In genomic region chr13:91347212-91347995, GRCh38 we compare ENCODE assay signal across 8 cellular contexts. TPM values are rescaled to one million over a fixed set of nuclear protein-coding genes. Genes with fewer than 3 reads are reported as not detected.
DNase-seq lines count a peak whose midpoint lies in the region; ATAC-seq and TF ChIP-seq lines count a peak whose summit lies in the region.

TSS of gene MIR17HG (plus strand) at chr13:91347687.

- peaks cover 38% of the 10 kb centered on the region for H3K4me1 ChIP-seq in left ventricle myocardium inferior
- H3K4me1 ChIP-seq in prostate gland (replicated peaks): no peaks in the 10 kb centered on the region

- H3K36me3 Mint-ChIP-seq in T-helper 1 cell treated with Interleukin-12 subunit alpha and Interleukin-12 subunit beta and Interleukin-4 antibody, amounts not matched to agents 30 μg/mL and 1 μg/mL, for 36 hours (ENCODE audit: low read depth): peaks cover 28% of the 10 kb centered on the region

- peak within 1 kb of the TSS; percentile 92 for H3K4me3 Mint-ChIP-seq in T-helper 1 cell treated with Interleukin-12 subunit alpha and Interleukin-12 subunit beta and Interleukin-4 antibody, amounts not matched to agents 30 μg/mL and 1 μg/mL, for 36 hours

- no peaks in the 10 kb centered on the region for H3K9me3 Mint-ChIP-seq in T-helper 1 cell treated with Interleukin-12 subunit alpha and Interleukin-12 subunit beta and Interleukin-4 antibody, amounts not matched to agents 30 μg/mL and 1 μg/mL, for 36 hours

- H3K27ac Mint-ChIP-seq in T-helper 1 cell treated with Interleukin-12 subunit alpha and Interleukin-12 subunit beta and Interleukin-4 antibody, amounts not matched to agents 30 μg/mL and 1 μg/mL, for 36 hours: peak within 1 kb of the TSS; percentile 96

- TF ChIP-seq POLR2A in prostate gland (IDR thresholded peaks at IDR 0.05): peak; percentile 76

- DNase-seq in NCI-H1694 (lab: John Stamatoyannopoulos, UW): peak; percentile 76
- peak; percentile 79 for DNase-seq in amniotic epithelial cell (ENCODE audit: low read depth)
- peak; percentile 90 for DNase-seq in left ventricle myocardium inferior
- DNase-seq in prostate gland (ENCODE audit: low spot score): peak; percentile 90
- peak; percentile 91 for DNase-seq in ureter (ENCODE audit: low spot score)

- H3K27me3 Mint-ChIP-seq in T-helper 1 cell treated with Interleukin-12 subunit alpha and Interleukin-12 subunit beta and Interleukin-4 antibody, amounts not matched to agents 30 μg/mL and 1 μg/mL, for 36 hours (ENCODE audit: low read depth): no peaks in the 10 kb centered on the region

- H3K4me1 Mint-ChIP-seq in T-helper 1 cell treated with Interleukin-12 subunit alpha and Interleukin-12 subunit beta and Interleukin-4 antibody, amounts not matched to agents 30 μg/mL and 1 μg/mL, for 36 hours (ENCODE audit: low read depth): peaks cover 48% of the 10 kb centered on the region

- H3K36me3 ChIP-seq in left ventricle myocardium inferior: peaks cover 21% of the 10 kb centered on the region
- H3K36me3 ChIP-seq in prostate gland: no peaks in the 10 kb centered on the region

- ATAC-seq in GM18499 (IDR thresholded peaks at IDR 0.05; ENCODE audit: insufficient read depth, unreplicated experiment) (peak; percentile 40), HG02885 (IDR thresholded peaks at IDR 0.05; ENCODE audit: poor library complexity, unreplicated experiment) (peak; percentile 59)

- H3K27ac ChIP-seq in left ventricle myocardium inferior (replicated peaks): peak within 1 kb of the TSS; percentile 98
- H3K27ac ChIP-seq in prostate gland: peak within 1 kb of the TSS; percentile 83 to 96

- TF ChIP-seq CTCF in left ventricle myocardium inferior (IDR thresholded peaks at IDR 0.05; ENCODE audit: borderline replicate concordance) (no peak), prostate gland (IDR thresholded peaks at IDR 0.05) (peak in 1 of 4 experiments; percentile 11)

- under 1% methylated on average over 91 of the region's 103 CpGs for WGBS in prostate gland

- H3K4me3 ChIP-seq in left ventricle myocardium inferior (peak within 1 kb of the TSS; percentile 89), prostate gland (peak within 1 kb of the TSS; percentile 91 to 97)

- intact Hi-C loops in left ventricle myocardium inferior (cut with micrococcal nuclease) (no loop called here), prostate gland (cut with DNase I) (no loop called here)

- H3K9me3 ChIP-seq in left ventricle myocardium inferior (replicated peaks) (no peaks in the 10 kb centered on the region), prostate gland (no peaks in the 10 kb centered on the region)

- H3K27me3 ChIP-seq in left ventricle myocardium inferior (ENCODE audit: low read depth) (peaks cover 4% of the 10 kb centered on the region), prostate gland (replicated peaks; ENCODE audit: insufficient read depth) (no peaks in the 10 kb centered on the region)

RNA-seq across cellular contexts. Expression of gene MIR17HG, which starts in this region (rescaled TPM):
- total RNA-seq in left ventricle myocardium inferior (1.3 TPM), prostate gland (1 to 10 TPM; 1.0 to 2.9 TPM), ureter (4.2 TPM)

Comparison
In these comparisons a context has a peak if more than half of its experiments do, and no peak if none do; other contexts are left out.
1. Peak in every context shown above with its lines: DNase-seq, ATAC-seq, H3K4me3 ChIP-seq and H3K27ac ChIP-seq.